10 cellular contexts compared by ENCODE assay signal in the genomic region with DNA sequence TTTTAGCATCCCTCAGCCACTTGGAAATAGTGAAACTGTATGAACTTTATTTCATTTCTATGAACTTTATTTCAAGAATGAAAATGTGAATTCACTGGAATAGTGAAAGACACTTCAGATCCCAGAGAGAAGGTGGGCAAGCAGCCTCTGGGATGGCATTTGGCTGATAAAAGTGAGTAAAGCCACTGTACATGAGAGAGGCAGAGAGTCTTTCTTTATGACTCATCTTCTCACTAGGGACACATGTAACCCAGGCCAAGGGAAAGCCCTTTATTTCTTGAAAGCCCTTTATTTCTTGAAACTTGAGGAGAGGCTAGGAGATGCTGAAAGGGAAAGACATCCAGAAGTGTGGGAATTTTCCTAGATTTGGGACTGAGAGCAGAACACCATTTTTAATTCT.
DNase-seq lines count a peak whose midpoint lies in the region; ATAC-seq and TF ChIP-seq lines count a peak whose summit lies in the region.
"Had no signal": no experiment of that assay in that cellular context is flagged by ENCODE, and none has a peak within 500 bp of the region (broad histone marks: within the 10 kb centered on the region; RNA-seq: fewer than 3 reads in every experiment).

No MANE protein-coding gene starts in this region.

- no TSS peak for BruUV-seq in PC-9 (replicated peaks; lab: Mats Ljungman, UMichigan)

- no peaks in the 10 kb centered on the region; the same call in 1 of the 2 replicates for H3K9me3 ChIP-seq in PC-9 (ENCODE audit: insufficient read depth, low read depth)

- H3K4me1 ChIP-seq in PC-9 (replicated peaks; ENCODE audit: insufficient read depth): 0 out of 2 replicates have a peak, but pooled peaks cover 5% of the 10 kb centered on the region
- H3K4me1 ChIP-seq: psoas muscle had no signal

- POLR2A ChIA-PET in PC-9 (lab: Charles Lee; ENCODE audit: unreplicated experiment): no interaction called here

- CTCF ChIA-PET in PC-9 (lab: Charles Lee): no interaction called here

- ATAC-seq in GM21786 (IDR thresholded peaks at IDR 0.05; ENCODE audit: unreplicated experiment): peak; percentile 76
- ATAC-seq in HG03432 (IDR thresholded peaks at IDR 0.05; ENCODE audit: unreplicated experiment): peak; percentile 91
- ATAC-seq: psoas muscle had no signal

- intact Hi-C loops in PC-9 (cut with micrococcal nuclease; ENCODE audit: unreplicated experiment): no loop called here

- DNase-seq in EL (peak; percentile 62), dedifferentiated amniotic fluid mesenchymal stem cell (ENCODE audit: extremely low spot score) (peak; percentile 15), PC-9 (no peak), NCI-H1930 (lab: John Stamatoyannopoulos, UW) (no peak), COLO668 (lab: John Stamatoyannopoulos, UW; ENCODE audit: unreplicated experiment) (no peak)
- DNase-seq in stimulated activated CD4-positive, alpha-beta T cell treated with anti-CD3 and anti-CD28 coated beads, Interleukin-15, amount 100 ng/mL, for 24 hours: no peak
- DNase-seq: DMS153, psoas muscle had no signal

- no peaks in the 10 kb centered on the region for H3K9me2 ChIP-seq in PC-9 (ENCODE audit: insufficient read depth)

- H3K27ac ChIP-seq in PC-9: no peak overlapping the region
- H3K27ac ChIP-seq: psoas muscle had no signal

- no peak for TF ChIP-seq CTCF in PC-9 (conservative IDR thresholded peaks at IDR 0.05)

- no peaks in the 10 kb centered on the region for H3F3A ChIP-seq in PC-9 (ENCODE audit: insufficient read depth, low read depth)

- no peak overlapping the region for H2AFZ ChIP-seq in PC-9

- H3K79me2 ChIP-seq in PC-9 (ENCODE audit: low read depth): no peaks in the 10 kb centered on the region

- H4K20me1 ChIP-seq in PC-9 (ENCODE audit: insufficient read depth): no peaks in the 10 kb centered on the region

- H3K27me3 ChIP-seq in PC-9 (ENCODE audit: insufficient read depth, low read depth): no peaks in the 10 kb centered on the region

- H3K36me3 ChIP-seq in PC-9 (ENCODE audit: low read depth): no peaks in the 10 kb centered on the region

- no peak overlapping the region for H3K4me2 ChIP-seq in PC-9

- no peak overlapping the region for H3K4me3 ChIP-seq in PC-9
- H3K4me3 ChIP-seq: psoas muscle had no signal

Comparison
In these comparisons a context has a peak if more than half of its experiments do, and no peak if none do; other contexts are left out.
1. DNase-seq: peak in EL (single experiment) and dedifferentiated amniotic fluid mesenchymal stem cell (single experiment); none in PC-9 (0 of 2), stimulated activated CD4-positive, alpha-beta T cell treated with anti-CD3 and anti-CD28 coated beads, Interleukin-15, amount 100 ng/mL, for 24 hours (single experiment), NCI-H1930 (0 of 2) and COLO668 (single experiment).